Comparison of ENCODE assay signal across 21 cellular contexts in genomic region chr6:130129781-130130246, GRCh38.
DNase-seq lines count a peak whose midpoint lies in the region; ATAC-seq and TF ChIP-seq lines count a peak whose summit lies in the region.
"Had no signal": no experiment of that assay in that cellular context is flagged by ENCODE, and none has a peak within 500 bp of the region (broad histone marks: within the 10 kb centered on the region; RNA-seq: fewer than 3 reads in every experiment).

No MANE protein-coding gene starts in this region.

- no peaks in the 10 kb centered on the region for H3K79me2 ChIP-seq in GM23248 (ENCODE audit: insufficient read depth)

- intact Hi-C loops in natural killer cell (cut with micrococcal nuclease): loop anchor here (5.0 to 10.0 kb wide), 2 partner anchors 52 to 55 kb away; no protein-coding TSS in a partner anchor

- H3K4me3 ChIP-seq in GM23248: no peak overlapping the region
- H3K4me3 ChIP-seq: ascending aorta, HAP-1, left lung, transverse colon had no signal

- no peaks in the 10 kb centered on the region for H3K27me3 ChIP-seq in GM23248 (replicated peaks; ENCODE audit: insufficient read depth)
- H3K27me3 ChIP-seq: ascending aorta, left lung, transverse colon had no signal

- no peak overlapping the region for H3K9ac ChIP-seq in GM23248

- H3K27me3 Mint-ChIP-seq in natural killer cell (ENCODE audit: low read depth in 2 of 2) (no peaks in the 10 kb centered on the region), immature natural killer cell (ENCODE audit: low read depth in 3 of 3) (peaks cover 3 to 11% (median 7%) of the 10 kb centered on the region in 3 donors)
- H3K27me3 Mint-ChIP-seq in natural killer cell treated with Interleukin-12 subunit alpha and Interleukin-12 subunit beta and Interleukin-15 and Interleukin-18, amount 100 ng/mL, for 72 hours: no peaks in the 10 kb centered on the region
- no peaks in the 10 kb centered on the region for H3K27me3 Mint-ChIP-seq in stimulated activated naive B cell treated with anti-CD40 and anti-IgM and Interleukin-4, amounts not matched to agents 10 μg/mL and 1 μg/mL and 100 μg/mL, for 72 hours

- H4K20me1 ChIP-seq in GM23248 (ENCODE audit: insufficient read depth): no peaks in the 10 kb centered on the region

- no peak overlapping the region for H3K27ac ChIP-seq in GM23248
- H3K27ac ChIP-seq: ascending aorta, left lung, transverse colon had no signal

- H3K9me3 ChIP-seq in GM23248 (ENCODE audit: low read depth): no peaks in the 10 kb centered on the region
- H3K9me3 ChIP-seq: ascending aorta, HAP-1, left lung, transverse colon had no signal

- TF ChIP-seq CTCF in natural killer cell (IDR thresholded peaks at IDR 0.05): no peak

- H3K36me3 ChIP-seq in GM23248 (ENCODE audit: low read depth): no peaks in the 10 kb centered on the region; the same call in 1 of the 2 replicates
- H3K36me3 ChIP-seq: HAP-1, transverse colon had no signal

- H3K4me3 Mint-ChIP-seq in natural killer cell (peak overlapping the region; percentile 38), immature natural killer cell (no peak overlapping the region)
- H3K4me3 Mint-ChIP-seq in natural killer cell treated with Interleukin-12 subunit alpha and Interleukin-12 subunit beta and Interleukin-15 and Interleukin-18, amount 100 ng/mL, for 72 hours: no peak overlapping the region
- H3K4me3 Mint-ChIP-seq in stimulated activated naive B cell treated with anti-CD40 and anti-IgM and Interleukin-4, amounts not matched to agents 10 μg/mL and 1 μg/mL and 100 μg/mL, for 72 hours: no peak overlapping the region

- H2AFZ ChIP-seq in GM23248: no peak overlapping the region

- H3K27ac Mint-ChIP-seq in natural killer cell (peak overlapping the region; percentile 92 to 93), immature natural killer cell (peak overlapping the region; percentile 6 to 82 (median 60))
- peak overlapping the region in 1 of 2 donors; percentile 75 for H3K27ac Mint-ChIP-seq in natural killer cell treated with Interleukin-12 subunit alpha and Interleukin-12 subunit beta and Interleukin-15 and Interleukin-18, amount 100 ng/mL, for 72 hours
- no peak overlapping the region for H3K27ac Mint-ChIP-seq in stimulated activated naive B cell treated with anti-CD40 and anti-IgM and Interleukin-4, amounts not matched to agents 10 μg/mL and 1 μg/mL and 100 μg/mL, for 72 hours

- H3K4me1 Mint-ChIP-seq in natural killer cell (peaks cover 70 to 86% of the 10 kb centered on the region in 2 donors), immature natural killer cell (peaks cover 73 to 92% of the 10 kb centered on the region in 2 donors)
- H3K4me1 Mint-ChIP-seq in natural killer cell treated with Interleukin-12 subunit alpha and Interleukin-12 subunit beta and Interleukin-15 and Interleukin-18, amount 100 ng/mL, for 72 hours (ENCODE audit: low read depth in 2 of 2): peaks cover 46 to 60% of the 10 kb centered on the region in 2 donors
- H3K4me1 Mint-ChIP-seq in stimulated activated naive B cell treated with anti-CD40 and anti-IgM and Interleukin-4, amounts not matched to agents 10 μg/mL and 1 μg/mL and 100 μg/mL, for 72 hours: peaks cover 51 to 79% of the 10 kb centered on the region in 2 donors

- H3K4me2 ChIP-seq in GM23248 (ENCODE audit: unreplicated experiment): no peak overlapping the region

- no peaks in the 10 kb centered on the region; the same call in 1 of the 2 replicates for H3K9me2 ChIP-seq in GM23248 (ENCODE audit: insufficient read depth)

- no peaks in the 10 kb centered on the region for H3F3A ChIP-seq in GM23248 (ENCODE audit: insufficient read depth)

- H3K4me1 ChIP-seq in GM23248 (ENCODE audit: insufficient read depth): no peaks in the 10 kb centered on the region
- H3K4me1 ChIP-seq: ascending aorta, left lung had no signal

- ATAC-seq in natural killer cell (no peak), GM21723 (IDR thresholded peaks at IDR 0.05; ENCODE audit: unreplicated experiment) (no peak)
- no peak for ATAC-seq in natural killer cell treated with Interleukin-12 subunit alpha and Interleukin-12 subunit beta and Interleukin-15 and Interleukin-18, amount 100 ng/mL, for 72 hours
- ATAC-seq in stimulated activated naive B cell treated with anti-CD40 and anti-IgM and Interleukin-4, amounts not matched to agents 10 μg/mL and 1 μg/mL and 100 μg/mL, for 72 hours (replicated peaks): no peak
- ATAC-seq: left lung; sciatic nerve; stimulated activated naive CD8-positive, alpha-beta T cell treated with anti-CD3 and anti-CD28 coated beads, Interleukin-15, Interleukin-2, amounts not matched to agents 100 U/mL and 50 U/mL, for 24 hours had no signal

- DNase-seq in natural killer cell (no peak), astrocyte of the hippocampus (ENCODE audit: low read depth, low spot score) (peak; percentile 28), immature natural killer cell (no peak), GM23248 (no peak), ecto neural progenitor cell (ENCODE audit: low spot score) (no peak)
- no peak for DNase-seq in natural killer cell treated with Interleukin-12 subunit alpha and Interleukin-12 subunit beta and Interleukin-15 and Interleukin-18, amount 100 ng/mL, for 72 hours (ENCODE audit: low spot score)
- DNase-seq in stimulated activated naive B cell treated with anti-CD40 and anti-IgM and Interleukin-4, amounts not matched to agents 10 μg/mL and 1 μg/mL and 100 μg/mL, for 72 hours: no peak
- DNase-seq: ACHN; activated gamma-delta T cell; cortex of kidney; Kasumi-1; left lung; NCI-H1092 treated with DMSO at 0.1 percent for 48 hours; NCI-H748 treated with DMSO at 0.1 percent for 48 hours; SHP77 treated with DMSO at 0.1 percent for 48 hours; stimulated activated naive CD8-positive, alpha-beta T cell treated with anti-CD3 and anti-CD28 coated beads, Interleukin-15, Interleukin-2, amounts not matched to agents 100 U/mL and 50 U/mL, for 24 hours; transverse colon had no signal

- H3K36me3 Mint-ChIP-seq in natural killer cell: peaks cover 8% of the 10 kb centered on the region
- no peaks in the 10 kb centered on the region for H3K36me3 Mint-ChIP-seq in natural killer cell treated with Interleukin-12 subunit alpha and Interleukin-12 subunit beta and Interleukin-15 and Interleukin-18, amount 100 ng/mL, for 72 hours
- H3K36me3 Mint-ChIP-seq in immature natural killer cell: peaks cover 0 to 27% (median 8%) of the 10 kb centered on the region in 3 donors
- H3K36me3 Mint-ChIP-seq in stimulated activated naive B cell treated with anti-CD40 and anti-IgM and Interleukin-4, amounts not matched to agents 10 μg/mL and 1 μg/mL and 100 μg/mL, for 72 hours: peaks cover 22 to 43% of the 10 kb centered on the region in 2 donors

- WGBS in GM23248 (ENCODE audit: low coverage in 1 of 2, low lambda C conversion rate in 2 of 2, missing lambda C conversion rate in 2 of 2), 2 experiments: 98 to 99% methylated on average over 4 of the region's 4 CpGs

- H3K9me3 Mint-ChIP-seq in natural killer cell (peaks cover 0 to 2% of the 10 kb centered on the region in 2 donors), immature natural killer cell (no peaks in the 10 kb centered on the region)
- no peaks in the 10 kb centered on the region for H3K9me3 Mint-ChIP-seq in natural killer cell treated with Interleukin-12 subunit alpha and Interleukin-12 subunit beta and Interleukin-15 and Interleukin-18, amount 100 ng/mL, for 72 hours
- H3K9me3 Mint-ChIP-seq in stimulated activated naive B cell treated with anti-CD40 and anti-IgM and Interleukin-4, amounts not matched to agents 10 μg/mL and 1 μg/mL and 100 μg/mL, for 72 hours: peaks cover 0 to 3% of the 10 kb centered on the region in 2 donors

- in situ Hi-C loops in GM23248 (cut with MboI): no loop called here
